14 cellular contexts compared by ENCODE assay signal in genomic region chr22:22246706-22247105, GRCh38. TPM values are rescaled to one million over a fixed set of nuclear protein-coding genes. Genes with fewer than 3 reads are reported as not detected.
A peak's percentile ranks its signal among the peaks of the same experiment; 100 is the strongest.
DNase-seq lines count a peak whose midpoint lies in the region; ATAC-seq and TF ChIP-seq lines count a peak whose summit lies in the region.
"Had no signal": no experiment of that assay in that cellular context is flagged by ENCODE, and none has a peak within 500 bp of the region (broad histone marks: within the 10 kb centered on the region; RNA-seq: fewer than 3 reads in every experiment).

No MANE protein-coding gene starts in this region.

- peaks cover 59% of the 10 kb centered on the region for H3K4me1 ChIP-seq in DND-41 (ENCODE audit: insufficient read depth, low read length)
- H3K4me1 ChIP-seq in H9 (ENCODE audit: insufficient read depth, low read length) = no peaks in the 10 kb centered on the region
- H3K4me1 ChIP-seq: BE2C had no signal

- no peak overlapping the region for H2BK12ac ChIP-seq in H9 (ENCODE audit: insufficient read length, low read depth, low read length)

- H3K79me1 ChIP-seq in H9 (ENCODE audit: insufficient read depth, low read depth, low read length, poor library complexity, severe bottlenecking) = no peaks in the 10 kb centered on the region

- H3K27me3 Mint-ChIP-seq in osteocyte (ENCODE audit: unreplicated experiment) = peaks cover 46% of the 10 kb centered on the region
- peaks cover 91% of the 10 kb centered on the region for H3K27me3 Mint-ChIP-seq in H9 (ENCODE audit: low read depth)

- H3K9ac ChIP-seq in DND-41 (ENCODE audit: low read depth, low read length) (no peak overlapping the region), SU-DHL-6 (ENCODE audit: low read length) (no peak overlapping the region), H9 (ENCODE audit: extremely low read depth, insufficient read length, low read length) (no peak overlapping the region)

- H3K4me2 ChIP-seq in DND-41 (ENCODE audit: insufficient read depth, low read length) = no peak overlapping the region
- H3K4me2 ChIP-seq in SU-DHL-6 (ENCODE audit: low read depth, low read length, poor library complexity, severe bottlenecking) = no peak overlapping the region
- H3K4me2 ChIP-seq in H9 (ENCODE audit: insufficient read depth, insufficient read length, low read length) = no peak overlapping the region

- H3K9me3 Mint-ChIP-seq in osteocyte (ENCODE audit: unreplicated experiment) = no peaks in the 10 kb centered on the region
- no peaks in the 10 kb centered on the region; a peak in 1 of 5 replicates for H3K9me3 Mint-ChIP-seq in H9
- H3K9me3 Mint-ChIP-seq: CD8-positive, alpha-beta memory T cell had no signal

- H4K8ac ChIP-seq in H9 (replicated peaks; ENCODE audit: insufficient read length, low read depth, low read length) = no peak overlapping the region

- no peak overlapping the region for H3K4ac ChIP-seq in H9 (ENCODE audit: low read depth, low read length)

- no peak overlapping the region for H3K4me3 Mint-ChIP-seq in osteocyte (ENCODE audit: unreplicated experiment)
- H3K4me3 Mint-ChIP-seq in H9 = no peak overlapping the region
- H3K4me3 Mint-ChIP-seq: CD8-positive, alpha-beta memory T cell had no signal

- H3K36me3 ChIP-seq in DND-41 (ENCODE audit: insufficient read depth, low read length) = no peaks in the 10 kb centered on the region
- no peaks in the 10 kb centered on the region for H3K36me3 ChIP-seq in KOPT-K1 (ENCODE audit: insufficient read depth, low read length)
- no peaks in the 10 kb centered on the region for H3K36me3 ChIP-seq in SU-DHL-6 (ENCODE audit: low read length)
- H3K36me3 ChIP-seq: BE2C had no signal

- no peaks in the 10 kb centered on the region for H3K4me1 Mint-ChIP-seq in osteocyte (ENCODE audit: unreplicated experiment)
- H3K4me1 Mint-ChIP-seq in H9 = no peaks in the 10 kb centered on the region

- H3K79me2 ChIP-seq in DND-41 (ENCODE audit: insufficient read depth, low read length) (no peaks in the 10 kb centered on the region), SU-DHL-6 (ENCODE audit: insufficient read depth, low read length) (no peaks in the 10 kb centered on the region), H9 (ENCODE audit: insufficient read depth, low read length) (no peaks in the 10 kb centered on the region)

- H2BK5ac ChIP-seq in H9 (ENCODE audit: insufficient read length, low read length) = no peak overlapping the region

- H2AK5ac ChIP-seq in H9 (ENCODE audit: insufficient read length, low read length) = no peak overlapping the region

- no peak overlapping the region for H3K56ac ChIP-seq in H9 (ENCODE audit: insufficient read length, low read depth, low read length)

- no peak overlapping the region for H3K4me3 ChIP-seq in DND-41 (ENCODE audit: low read depth in 1 of 2, low read length in 2 of 2)
- no peak overlapping the region for H3K4me3 ChIP-seq in SU-DHL-6 (ENCODE audit: insufficient read depth, low read length, poor library complexity, severe bottlenecking)

- H4K20me1 ChIP-seq in DND-41 (ENCODE audit: insufficient read depth, low read length) (no peaks in the 10 kb centered on the region), SU-DHL-6 (ENCODE audit: low read depth, low read length) (no peaks in the 10 kb centered on the region), H9 (ENCODE audit: control insufficient read depth, insufficient read depth, insufficient read length) (no peaks in the 10 kb centered on the region)

- H4K91ac ChIP-seq in H9 (ENCODE audit: insufficient read length, low read depth, low read length) = no peak overlapping the region

- no peaks in the 10 kb centered on the region for H3K9me2 ChIP-seq in SU-DHL-6 (replicated peaks; ENCODE audit: insufficient read depth, low read length)

- H3K36me3 Mint-ChIP-seq in osteocyte (ENCODE audit: unreplicated experiment) (no peaks in the 10 kb centered on the region), H9 (ENCODE audit: insufficient read depth in 1 of 3, low read depth in 3 of 3) (no peaks in the 10 kb centered on the region)
- H3K36me3 Mint-ChIP-seq: CD8-positive, alpha-beta memory T cell had no signal

- no CpG with 5 or more reads among the region's 9 CpGs for WGBS in H9 (ENCODE audit: extremely low coverage, insufficient read length, low lambda C conversion rate)

- no peaks in the 10 kb centered on the region for H3K27me3 ChIP-seq in DND-41 (ENCODE audit: insufficient read depth, low read length, poor library complexity)
- H3K27me3 ChIP-seq in SU-DHL-6 (ENCODE audit: low read length) = no peaks in the 10 kb centered on the region
- peaks cover 86% of the 10 kb centered on the region for H3K27me3 ChIP-seq in H9 (ENCODE audit: insufficient read depth, low read length)

- H2BK120ac ChIP-seq in H9 (ENCODE audit: low read depth, low read length, poor library complexity, severe bottlenecking) = no peak overlapping the region

- no peak overlapping the region; the same call in 1 of the 2 replicates for H3K14ac ChIP-seq in H9 (ENCODE audit: insufficient read depth, low read length)

- TF ChIP-seq CTCF in DND-41 (IDR thresholded peaks at IDR 0.05; ENCODE audit: borderline replicate concordance, extremely low read depth, low read length, poor library complexity, severe bottlenecking) (no peak), SU-DHL-6 (IDR thresholded peaks at IDR 0.05; ENCODE audit: insufficient read depth, low read length, poor library complexity, severe bottlenecking) (no peak), osteocyte (IDR thresholded peaks at IDR 0.05) (no peak), H9 (conservative IDR thresholded peaks at IDR 0.05) (no peak)

- no peak overlapping the region for H4K5ac ChIP-seq in H9 (ENCODE audit: insufficient read length, low read depth, low read length)

- no peaks in the 10 kb centered on the region for H3K9me3 ChIP-seq in DND-41 (ENCODE audit: insufficient read depth, low read length, severe bottlenecking)
- H3K9me3 ChIP-seq in KOPT-K1 (ENCODE audit: insufficient read depth, low read length, poor library complexity, severe bottlenecking) = no peaks in the 10 kb centered on the region
- no peaks in the 10 kb centered on the region for H3K9me3 ChIP-seq in SU-DHL-6 (ENCODE audit: insufficient read depth, low read length)
- no peaks in the 10 kb centered on the region for H3K9me3 ChIP-seq in H9 (ENCODE audit: control insufficient read depth, low read depth, low read length)
- H3K9me3 ChIP-seq: BE2C had no signal

- H3K27ac ChIP-seq in DND-41 (ENCODE audit: low read length) (peak overlapping the region; percentile 24), KOPT-K1 (ENCODE audit: low read depth, low read length, poor library complexity, severe bottlenecking) (peak overlapping the region; percentile 97), SU-DHL-6 (ENCODE audit: low read depth, low read length) (peak overlapping the region; percentile 59; the same call in 1 of the 2 replicates), H9 (ENCODE audit: insufficient read length, low read depth, low read length) (no peak overlapping the region)

- H3T11ph ChIP-seq in H9 (ENCODE audit: low read length) = no peak overlapping the region

- H3K23ac ChIP-seq in H9 (ENCODE audit: insufficient read length, low read depth, low read length) = no peak overlapping the region

- H3K27ac Mint-ChIP-seq in osteocyte (ENCODE audit: unreplicated experiment) (no peak overlapping the region), H9 (no peak overlapping the region)

- peaks cover 5% of the 10 kb centered on the region; the same call in 1 of the 2 replicates for H3F3A ChIP-seq in SU-DHL-6 (ENCODE audit: insufficient read depth)

- H2AFZ ChIP-seq in DND-41 (ENCODE audit: low read depth, low read length) (no peak overlapping the region), SU-DHL-6 (ENCODE audit: low read depth, low read length, severe bottlenecking) (no peak overlapping the region), H9 (ENCODE audit: low read length) (no peak overlapping the region)

- H2BK20ac ChIP-seq in H9 (ENCODE audit: low read depth, low read length, poor library complexity, severe bottlenecking) = no peak overlapping the region

- no peaks in the 10 kb centered on the region for H3K23me2 ChIP-seq in H9 (ENCODE audit: insufficient read length, low read depth, low read length, poor library complexity, severe bottlenecking)

- DNase-seq in DND-41 = no peak
- no peak for DNase-seq in osteocyte (ENCODE audit: extremely low spot score, unreplicated experiment)
- no peak for DNase-seq in H9
- DNase-seq in retina = no peak
- DNase-seq: BE2C; CD8-positive, alpha-beta memory T cell; EL; IMR-90; KBM-7 had no signal

- H3K18ac ChIP-seq in H9 (ENCODE audit: insufficient read length, low read depth, low read length) = no peak overlapping the region

- ATAC-seq in DND-41 (ENCODE audit: insufficient read depth, low read depth) = no peak
- ATAC-seq in GM19395 (IDR thresholded peaks at IDR 0.05; ENCODE audit: unreplicated experiment) = no peak
- ATAC-seq: HCT116 had no signal

- H2BK15ac ChIP-seq in H9 (ENCODE audit: low read depth, low read length) = no peak overlapping the region

RNA-seq across cellular contexts. Expression of gene VPREB1, which starts 2.1 kb away (rescaled TPM):
- total RNA-seq in osteocyte (not detected in 2 replicates), H9 (2021) (not detected in 2 replicates)
- total RNA-seq: CD8-positive, alpha-beta memory T cell; H4; IMR-90 had no signal
